Comparison of ENCODE assay signal across 8 cellular contexts in the genomic region with DNA sequence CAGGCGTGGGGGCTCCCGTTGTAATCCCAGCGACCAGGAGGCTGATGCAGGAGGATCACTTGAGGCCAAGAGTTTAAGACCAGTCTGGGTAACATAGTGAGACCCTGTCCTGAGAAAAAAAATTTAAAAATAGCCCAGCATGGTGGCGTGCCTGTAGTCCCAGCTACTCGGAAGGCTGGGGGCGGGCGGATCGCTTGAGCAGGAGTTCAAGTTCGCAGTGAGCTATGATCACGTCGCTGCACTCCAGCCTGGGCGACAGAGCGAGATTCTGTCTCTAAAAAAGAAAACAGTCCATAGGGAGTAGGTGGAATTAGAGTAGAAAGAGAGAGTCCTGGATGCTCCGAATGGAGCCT. TPM values are rescaled to one million over a fixed set of nuclear protein-coding genes. Genes with fewer than 3 reads are reported as not detected.
DNase-seq lines count a peak whose midpoint lies in the region; ATAC-seq and TF ChIP-seq lines count a peak whose summit lies in the region.

No MANE protein-coding gene starts in this region.

- H3K36me3 ChIP-seq in heart left ventricle (no peaks in the 10 kb centered on the region), sigmoid colon (no peaks in the 10 kb centered on the region)

- no peaks in the 10 kb centered on the region for H3K9me3 ChIP-seq in heart left ventricle
- no peaks in the 10 kb centered on the region for H3K9me3 ChIP-seq in sigmoid colon

- no peak for TF ChIP-seq EP300 in sigmoid colon (IDR thresholded peaks at IDR 0.05)

- DNase-seq in WTC11 (ENCODE audit: low spot score) (no peak), heart left ventricle (no peak), sigmoid colon (no peak), inferior parietal cortex (ENCODE audit: extremely low spot score) (no peak), NCI-H446 (lab: John Stamatoyannopoulos, UW) (no peak)

- CTCF ChIA-PET in WTC11 (lab: Charles Lee), result interaction anchor here (0.6 to 2.4 kb wide), 28 partner anchors 11 to 291 kb away, joined by 3 to 30 read pairs (median 4); a partner anchor contains a TSS

- TF ChIP-seq POLR2A in heart left ventricle (IDR thresholded peaks at IDR 0.05) (no peak), sigmoid colon (IDR thresholded peaks at IDR 0.05) (no peak)

- H3K4me3 Mint-ChIP-seq in WTC11, result peak overlapping the region; percentile 98

- ATAC-seq in GM21737 (IDR thresholded peaks at IDR 0.05; ENCODE audit: unreplicated experiment) (peak; percentile 4), WTC11 (peak; percentile 10), heart left ventricle (peak in 3 of 4 donors; percentile 3 to 9 (median 4)), HG03159 (IDR thresholded peaks at IDR 0.05; ENCODE audit: unreplicated experiment) (no peak)
- no peak for ATAC-seq in activated CD4-positive, CD25-positive, alpha-beta regulatory T cell treated with anti-CD3 and anti-CD28 coated beads, Interleukin-2, amount 50 U/mL, for 24 hours

- H3K4me3 ChIP-seq in heart left ventricle (peak overlapping the region in 10 of 12 donors; percentile 61 to 93 (median 88)), sigmoid colon (peak overlapping the region in 3 of 4 donors; percentile 67 to 93 (median 77))

- TF ChIP-seq CTCF in WTC11 (IDR thresholded peaks at IDR 0.05) (no peak), heart left ventricle (IDR thresholded peaks at IDR 0.05) (no peak), sigmoid colon (IDR thresholded peaks at IDR 0.05) (no peak)

- H3K36me3 Mint-ChIP-seq in WTC11, result peaks cover 7% of the 10 kb centered on the region

- peaks cover 11% of the 10 kb centered on the region for H3K4me1 Mint-ChIP-seq in WTC11

- intact Hi-C loops in heart left ventricle (cut with DNase I), result loop anchor here in 8 of 10 donors (1.0 to 5.0 kb wide), 6 partner anchors 52 to 137 kb away; a partner anchor contains a TSS
- intact Hi-C loops in sigmoid colon (cut with DNase I), result loop anchor here (1.0 to 5.0 kb wide), 3 partner anchors 72 to 197 kb away; a partner anchor contains a TSS

- peaks cover 0 to 33% (median 8%) of the 10 kb centered on the region in 12 donors for H3K4me1 ChIP-seq in heart left ventricle
- H3K4me1 ChIP-seq in sigmoid colon, result peaks cover 0 to 11% (median 10%) of the 10 kb centered on the region in 4 donors

- H3K27me3 ChIP-seq in heart left ventricle, result no peaks in the 10 kb centered on the region
- H3K27me3 ChIP-seq in sigmoid colon, result no peaks in the 10 kb centered on the region

- 39 to 54% (median 48%) methylated on average over 14 of the region's 14 CpGs for WGBS in heart left ventricle, 4 donors
- 49 to 55% methylated on average over 14 of the region's 14 CpGs for whole genome bisulfite sequencing in sigmoid colon, 2 donors

- no peak overlapping the region for H3K27ac Mint-ChIP-seq in WTC11

- H3K9me3 Mint-ChIP-seq in WTC11, result peaks cover 4% of the 10 kb centered on the region

- POLR2A ChIA-PET in WTC11 (lab: Charles Lee), result interaction anchor here (0.6 to 1.0 kb wide), 3 partner anchors 51 to 494 kb away, joined by 3 to 7 read pairs (median 3); a partner anchor contains a TSS

- peak overlapping the region in 9 of 12 donors; percentile 20 to 96 (median 89) for H3K27ac ChIP-seq in heart left ventricle
- peak overlapping the region; percentile 89 to 98 (median 92) for H3K27ac ChIP-seq in sigmoid colon

- H3K27me3 Mint-ChIP-seq in WTC11 (ENCODE audit: low read depth), result no peaks in the 10 kb centered on the region; the same call in 1 of the 2 replicates

TF ChIP-seq in WTC11, 78 proteins besides CTCF, POLR2A, EP300 and RAD21 (continues in another document):
- TF ChIP-seq, protein P1, sequence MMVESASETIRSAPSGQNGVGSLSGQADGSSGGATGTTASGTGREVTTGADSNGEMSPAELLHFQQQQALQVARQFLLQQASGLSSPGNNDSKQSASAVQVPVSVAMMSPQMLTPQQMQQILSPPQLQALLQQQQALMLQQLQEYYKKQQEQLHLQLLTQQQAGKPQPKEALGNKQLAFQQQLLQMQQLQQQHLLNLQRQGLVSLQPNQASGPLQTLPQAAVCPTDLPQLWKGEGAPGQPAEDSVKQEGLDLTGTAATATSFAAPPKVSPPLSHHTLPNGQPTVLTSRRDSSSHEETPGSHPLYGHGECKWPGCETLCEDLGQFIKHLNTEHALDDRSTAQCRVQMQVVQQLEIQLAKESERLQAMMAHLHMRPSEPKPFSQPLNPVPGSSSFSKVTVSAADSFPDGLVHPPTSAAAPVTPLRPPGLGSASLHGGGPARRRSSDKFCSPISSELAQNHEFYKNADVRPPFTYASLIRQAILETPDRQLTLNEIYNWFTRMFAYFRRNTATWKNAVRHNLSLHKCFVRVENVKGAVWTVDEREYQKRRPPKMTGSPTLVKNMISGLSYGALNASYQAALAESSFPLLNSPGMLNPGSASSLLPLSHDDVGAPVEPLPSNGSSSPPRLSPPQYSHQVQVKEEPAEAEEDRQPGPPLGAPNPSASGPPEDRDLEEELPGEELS (CRISPR knock-in tag; IDR thresholded peaks at IDR 0.05), result no peak
- TF ChIP-seq ZNF416 (CRISPR knock-in tag; IDR thresholded peaks at IDR 0.05) (no peak), SMAD4 (CRISPR knock-in tag; IDR thresholded peaks at IDR 0.05) (no peak), PRRX2 (CRISPR knock-in tag; IDR thresholded peaks at IDR 0.05) (no peak), TEAD1 (CRISPR knock-in tag; IDR thresholded peaks at IDR 0.05) (no peak), FOXP1 (CRISPR knock-in tag; IDR thresholded peaks at IDR 0.05; ENCODE audit: borderline replicate concordance) (no peak)
- TF ChIP-seq, protein P2, sequence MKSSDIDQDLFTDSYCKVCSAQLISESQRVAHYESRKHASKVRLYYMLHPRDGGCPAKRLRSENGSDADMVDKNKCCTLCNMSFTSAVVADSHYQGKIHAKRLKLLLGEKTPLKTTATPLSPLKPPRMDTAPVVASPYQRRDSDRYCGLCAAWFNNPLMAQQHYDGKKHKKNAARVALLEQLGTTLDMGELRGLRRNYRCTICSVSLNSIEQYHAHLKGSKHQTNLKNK (CRISPR knock-in tag; IDR thresholded peaks at IDR 0.05), result no peak
- TF ChIP-seq, protein P3, sequence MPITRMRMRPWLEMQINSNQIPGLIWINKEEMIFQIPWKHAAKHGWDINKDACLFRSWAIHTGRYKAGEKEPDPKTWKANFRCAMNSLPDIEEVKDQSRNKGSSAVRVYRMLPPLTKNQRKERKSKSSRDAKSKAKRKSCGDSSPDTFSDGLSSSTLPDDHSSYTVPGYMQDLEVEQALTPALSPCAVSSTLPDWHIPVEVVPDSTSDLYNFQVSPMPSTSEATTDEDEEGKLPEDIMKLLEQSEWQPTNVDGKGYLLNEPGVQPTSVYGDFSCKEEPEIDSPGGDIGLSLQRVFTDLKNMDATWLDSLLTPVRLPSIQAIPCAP (CRISPR knock-in tag; IDR thresholded peaks at IDR 0.05), result no peak
- TF ChIP-seq, protein P4, sequence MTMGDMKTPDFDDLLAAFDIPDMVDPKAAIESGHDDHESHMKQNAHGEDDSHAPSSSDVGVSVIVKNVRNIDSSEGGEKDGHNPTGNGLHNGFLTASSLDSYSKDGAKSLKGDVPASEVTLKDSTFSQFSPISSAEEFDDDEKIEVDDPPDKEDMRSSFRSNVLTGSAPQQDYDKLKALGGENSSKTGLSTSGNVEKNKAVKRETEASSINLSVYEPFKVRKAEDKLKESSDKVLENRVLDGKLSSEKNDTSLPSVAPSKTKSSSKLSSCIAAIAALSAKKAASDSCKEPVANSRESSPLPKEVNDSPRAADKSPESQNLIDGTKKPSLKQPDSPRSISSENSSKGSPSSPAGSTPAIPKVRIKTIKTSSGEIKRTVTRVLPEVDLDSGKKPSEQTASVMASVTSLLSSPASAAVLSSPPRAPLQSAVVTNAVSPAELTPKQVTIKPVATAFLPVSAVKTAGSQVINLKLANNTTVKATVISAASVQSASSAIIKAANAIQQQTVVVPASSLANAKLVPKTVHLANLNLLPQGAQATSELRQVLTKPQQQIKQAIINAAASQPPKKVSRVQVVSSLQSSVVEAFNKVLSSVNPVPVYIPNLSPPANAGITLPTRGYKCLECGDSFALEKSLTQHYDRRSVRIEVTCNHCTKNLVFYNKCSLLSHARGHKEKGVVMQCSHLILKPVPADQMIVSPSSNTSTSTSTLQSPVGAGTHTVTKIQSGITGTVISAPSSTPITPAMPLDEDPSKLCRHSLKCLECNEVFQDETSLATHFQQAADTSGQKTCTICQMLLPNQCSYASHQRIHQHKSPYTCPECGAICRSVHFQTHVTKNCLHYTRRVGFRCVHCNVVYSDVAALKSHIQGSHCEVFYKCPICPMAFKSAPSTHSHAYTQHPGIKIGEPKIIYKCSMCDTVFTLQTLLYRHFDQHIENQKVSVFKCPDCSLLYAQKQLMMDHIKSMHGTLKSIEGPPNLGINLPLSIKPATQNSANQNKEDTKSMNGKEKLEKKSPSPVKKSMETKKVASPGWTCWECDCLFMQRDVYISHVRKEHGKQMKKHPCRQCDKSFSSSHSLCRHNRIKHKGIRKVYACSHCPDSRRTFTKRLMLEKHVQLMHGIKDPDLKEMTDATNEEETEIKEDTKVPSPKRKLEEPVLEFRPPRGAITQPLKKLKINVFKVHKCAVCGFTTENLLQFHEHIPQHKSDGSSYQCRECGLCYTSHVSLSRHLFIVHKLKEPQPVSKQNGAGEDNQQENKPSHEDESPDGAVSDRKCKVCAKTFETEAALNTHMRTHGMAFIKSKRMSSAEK (CRISPR knock-in tag; IDR thresholded peaks at IDR 0.05; ENCODE audit: borderline replicate concordance), result no peak

RNA-seq across cellular contexts. Expression of a gene that starts 0.3 kb away (rescaled TPM):
- total RNA-seq in WTC11 (2021), result 73.7 to 87.4 TPM (median 77.1 TPM) in 3 replicates
- total RNA-seq in heart left ventricle, result 10 to 100 TPM in 2 of 9 donors, 1 to 10 TPM in 7; 5.3 to 14.0 (median 6.0) TPM
- 1 to 10 TPM; 5.4 to 6.2 TPM for polyA plus RNA-seq in heart left ventricle
- total RNA-seq in sigmoid colon, result 10 to 100 TPM; 11.4 to 16.0 (median 12.5) TPM
- 10 to 100 TPM in 1 of 3 donors, 1 to 10 TPM in 2; 6.0 to 15.1 (median 6.0) TPM for polyA plus RNA-seq in sigmoid colon

RNA-seq across cellular contexts. Expression of a gene that starts 38.4 kb away (rescaled TPM):
- 41.0 to 47.7 TPM (median 42.7 TPM) in 3 replicates for total RNA-seq in WTC11 (2021)
- 10 to 100 TPM in 3 of 9 donors, 1 to 10 TPM in 6; 4.7 to 16.2 (median 7.9) TPM for total RNA-seq in heart left ventricle
- polyA plus RNA-seq in heart left ventricle, result 1 to 10 TPM; 6.9 to 8.0 TPM
- total RNA-seq in sigmoid colon, result 10 to 100 TPM; 13.6 to 79.5 (median 27.0) TPM
- 10 to 100 TPM in 1 of 3 donors, 1 to 10 TPM in 2; 3.9 to 15.8 (median 4.2) TPM for polyA plus RNA-seq in sigmoid colon

RNA-seq across cellular contexts. Expression of a gene that starts 38.5 kb away (rescaled TPM):
- total RNA-seq in WTC11 (2021), result 20.3 to 25.1 TPM (median 23.9 TPM) in 3 replicates
- 10 to 100 TPM in 8 of 9 donors, 1 to 10 TPM in 1; 9.7 to 23.8 (median 15.0) TPM for total RNA-seq in heart left ventricle
- 10 to 100 TPM; 21.0 to 24.0 TPM for polyA plus RNA-seq in heart left ventricle
- total RNA-seq in sigmoid colon, result 10 to 100 TPM in 3 of 4 donors, 1 to 10 TPM in 1; 6.4 to 24.7 (median 21.9) TPM
- 10 to 100 TPM; 11.6 to 19.2 (median 14.3) TPM for polyA plus RNA-seq in sigmoid colon

RNA-seq across cellular contexts. Expression of a gene that starts 50.8 kb away (rescaled TPM):
- total RNA-seq in WTC11 (2021) (31.4 to 35.4 TPM (median 32.7 TPM) in 3 replicates), heart left ventricle (10 to 100 TPM; 27.3 to 53.2 (median 43.7) TPM), sigmoid colon (10 to 100 TPM; 20.7 to 42.5 (median 25.2) TPM)
- polyA plus RNA-seq in heart left ventricle (10 to 100 TPM; 43.3 to 54.7 TPM), sigmoid colon (10 to 100 TPM; 13.4 to 27.8 (median 20.4) TPM)

RNA-seq across cellular contexts. Expression of a gene that starts 50.9 kb away (rescaled TPM):
- total RNA-seq in WTC11 (2021), result 25.1 to 33.5 TPM (median 28.7 TPM) in 3 replicates
- total RNA-seq in heart left ventricle, result 10 to 100 TPM; 18.1 to 46.0 (median 21.8) TPM
- polyA plus RNA-seq in heart left ventricle, result 10 to 100 TPM; 10.4 to 12.6 TPM
- 10 to 100 TPM; 14.6 to 24.4 (median 19.5) TPM for total RNA-seq in sigmoid colon
- 10 to 100 TPM in 1 of 3 donors, 1 to 10 TPM in 2; 1.6 to 10.2 (median 4.8) TPM for polyA plus RNA-seq in sigmoid colon

Comparison
In these comparisons a context has a peak if more than half of its experiments do, and no peak if none do; other contexts are left out.
1. ATAC-seq: peak in GM21737 (single experiment), WTC11 (single experiment) and heart left ventricle (3 of 4); none in HG03159 (single experiment) and activated CD4-positive, CD25-positive, alpha-beta regulatory T cell treated with anti-CD3 and anti-CD28 coated beads, Interleukin-2, amount 50 U/mL, for 24 hours (0 of 2).